8 cellular contexts compared by ENCODE assay signal in the genomic region with DNA sequence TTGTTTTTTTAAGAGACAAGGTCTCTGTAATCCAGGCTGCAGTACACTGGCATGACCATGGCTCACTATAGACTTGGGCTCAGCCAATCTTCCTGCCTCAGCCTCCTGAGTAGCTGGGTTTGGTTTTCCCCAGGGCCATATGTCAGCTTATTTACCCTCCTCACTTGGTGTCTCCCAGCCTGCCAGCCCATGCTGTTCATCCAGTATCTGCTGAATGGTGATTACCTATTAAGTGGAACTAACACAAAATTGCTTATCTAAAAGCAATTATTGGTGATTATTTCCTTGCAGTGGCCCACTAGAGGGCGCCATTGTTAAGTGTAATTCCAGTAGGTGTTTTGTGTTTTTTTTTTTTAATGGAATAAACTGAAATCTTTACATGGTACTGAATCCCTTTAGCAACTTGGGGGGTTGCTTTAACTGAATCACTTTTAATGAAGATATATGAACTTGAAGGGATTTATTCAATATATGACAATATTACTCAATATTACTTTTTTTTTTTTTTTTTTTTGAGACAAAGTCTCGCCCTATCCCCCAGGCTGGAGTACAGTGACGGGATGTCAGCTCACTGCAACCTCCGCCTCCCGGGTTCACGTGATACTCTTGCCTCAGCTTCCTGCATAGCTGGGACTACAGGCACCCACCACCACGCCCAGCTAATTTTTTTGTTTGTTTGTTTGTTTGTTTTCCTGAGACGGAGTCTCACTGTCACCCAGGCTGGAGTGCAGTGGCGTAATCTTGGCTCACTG. TPM values are rescaled to one million over a fixed set of nuclear protein-coding genes. Genes with fewer than 3 reads are reported as not detected.
A peak's percentile ranks its signal among the peaks of the same experiment; 100 is the strongest.
DNase-seq lines count a peak whose midpoint lies in the region; ATAC-seq and TF ChIP-seq lines count a peak whose summit lies in the region.

No MANE protein-coding gene starts in this region.

- H3K36me3 Mint-ChIP-seq in T-helper 17 cell (ENCODE audit: low read depth) (peaks cover 7% of the 10 kb centered on the region), immature natural killer cell (peaks cover 12 to 18% (median 16%) of the 10 kb centered on the region in 3 donors)

- H3K27me3 Mint-ChIP-seq in T-helper 17 cell = no peaks in the 10 kb centered on the region
- H3K27me3 Mint-ChIP-seq in immature natural killer cell (ENCODE audit: low read depth in 3 of 3) = peaks cover 0 to 2% (median under 1%) of the 10 kb centered on the region in 3 donors

- H3K9me3 ChIP-seq in DOHH2 (ENCODE audit: control insufficient read depth, insufficient read depth, low read length) (no peaks in the 10 kb centered on the region), T-helper 17 cell (ENCODE audit: control insufficient read depth, low read length, poor library complexity, severe bottlenecking) (no peaks in the 10 kb centered on the region)

- H3K27me3 ChIP-seq in DOHH2 (ENCODE audit: control insufficient read depth, low read length) = no peaks in the 10 kb centered on the region

- H3K4me1 Mint-ChIP-seq in T-helper 17 cell (peaks cover 11% of the 10 kb centered on the region), immature natural killer cell (peaks cover 2 to 4% of the 10 kb centered on the region in 2 donors)

- peak; percentile 61 for DNase-seq in MV-4-11 (lab: John Stamatoyannopoulos, UW)
- DNase-seq in T-helper 17 cell = peak; percentile 56 to 64 (median 61)
- DNase-seq in amniotic epithelial cell (ENCODE audit: low read depth) = peak; percentile 56
- DNase-seq in immature natural killer cell = peak; percentile 57 to 68 (median 67)
- DNase-seq in stimulated activated CD4-positive, alpha-beta T cell treated with anti-CD3 and anti-CD28 coated beads, Interleukin-1b, Interleukin-23, amount 100 ng/mL, for 4 hours (ENCODE audit: low read depth in 2 of 2) = peak; percentile 59 to 66
- no peak for DNase-seq in GM19238 (ENCODE audit: insufficient read length, low spot score)

- peaks cover 42% of the 10 kb centered on the region for H3F3A ChIP-seq in DOHH2 (ENCODE audit: control insufficient read depth, insufficient read depth)

- H3K4me3 ChIP-seq in DOHH2 (ENCODE audit: low read length) = no peak overlapping the region

- H3K27ac Mint-ChIP-seq in T-helper 17 cell = no peak overlapping the region
- peak overlapping the region in 3 of 6 donors; percentile 15 to 49 (median 36) for H3K27ac Mint-ChIP-seq in immature natural killer cell

- H3K9me3 Mint-ChIP-seq in immature natural killer cell = no peaks in the 10 kb centered on the region

- peak; percentile 48 for ATAC-seq in T-helper 17 cell
- no peak for ATAC-seq in HG03196 (IDR thresholded peaks at IDR 0.05; ENCODE audit: unreplicated experiment)

- no peak overlapping the region for H3K27ac ChIP-seq in DOHH2 (ENCODE audit: low read depth, low read length)

- peaks cover 5% of the 10 kb centered on the region for H3K4me1 ChIP-seq in DOHH2 (ENCODE audit: control insufficient read depth, low read length)

- peak; percentile 87 for TF ChIP-seq CTCF in DOHH2 (IDR thresholded peaks at IDR 0.05; ENCODE audit: low read depth, low read length, poor library complexity, severe bottlenecking)

- no peak overlapping the region for H3K4me3 Mint-ChIP-seq in T-helper 17 cell
- no peak overlapping the region for H3K4me3 Mint-ChIP-seq in immature natural killer cell

- peaks cover 27% of the 10 kb centered on the region for H3K36me3 ChIP-seq in DOHH2 (ENCODE audit: control insufficient read depth, low read length)

- H3K4me2 ChIP-seq in DOHH2 (ENCODE audit: low read length) = no peak overlapping the region

- no peaks in the 10 kb centered on the region for H3K9me2 ChIP-seq in DOHH2 (replicated peaks; ENCODE audit: control insufficient read depth, low read length)

- peaks cover 9% of the 10 kb centered on the region for H3K79me2 ChIP-seq in DOHH2 (ENCODE audit: control insufficient read depth, low read length)

- H4K20me1 ChIP-seq in DOHH2 (ENCODE audit: control insufficient read depth, insufficient read depth, low read depth, low read length) = 0 out of 2 replicates have a peak, but pooled peaks cover 3% of the 10 kb centered on the region

RNA-seq across cellular contexts. Expression of a gene that starts 13.8 kb away (rescaled TPM):
- 10 to 100 TPM; 44.0 to 54.3 TPM for total RNA-seq in T-helper 17 cell
- 10 to 100 TPM; 12.9 to 27.4 (median 20.0) TPM for polyA plus RNA-seq in immature natural killer cell

RNA-seq across cellular contexts. Expression of a gene that starts 43.0 kb away (rescaled TPM):
- total RNA-seq in T-helper 17 cell = not detected
- 1 to 10 TPM in 1 of 3 donors, not detected in 2; 1.0 TPM for polyA plus RNA-seq in immature natural killer cell
